ENCODE assay signal across 2 cellular contexts in the genomic region with DNA sequence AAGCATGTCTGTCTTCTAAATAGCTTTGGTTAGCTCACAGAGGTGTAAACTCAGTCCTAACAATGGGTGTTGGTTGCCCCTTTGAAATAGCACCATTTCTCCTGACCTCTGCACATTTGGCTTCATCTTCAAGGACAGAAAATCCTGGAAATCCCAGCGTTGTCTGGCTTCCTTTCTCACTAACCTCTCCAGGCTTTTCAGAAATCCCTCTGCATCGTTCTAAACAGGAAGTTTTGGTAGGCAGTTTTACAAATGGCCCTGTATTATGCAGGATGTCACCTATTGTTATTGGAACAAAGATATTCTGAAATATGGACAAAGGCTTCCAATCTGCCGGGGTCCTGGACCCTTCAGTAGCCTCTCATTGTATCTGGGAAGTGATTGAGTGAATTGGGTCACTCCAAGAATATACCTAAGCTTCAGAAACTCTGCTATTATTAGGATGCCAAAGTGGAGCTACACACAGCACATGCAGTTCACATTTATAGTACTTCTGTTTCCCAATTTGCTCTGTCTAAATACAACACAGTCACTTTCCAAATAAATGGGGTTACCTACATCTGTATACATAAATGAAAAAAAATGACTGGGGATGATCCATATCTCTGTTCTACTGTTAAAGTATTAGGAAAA.
TF ChIP-seq lines count a peak whose summit lies in the region.

No MANE protein-coding gene starts in this region.

TF ChIP-seq in IMR-90, 13 proteins besides CTCF, POLR2A, EP300 and RAD21:
- no peak for TF ChIP-seq CEBPB (IDR thresholded peaks at IDR 0.05; ENCODE audit: low read depth, low read length)
- TF ChIP-seq NFE2L2 (IDR thresholded peaks at IDR 0.05; ENCODE audit: low read depth, low read length): no peak
- TF ChIP-seq MAFK (IDR thresholded peaks at IDR 0.05; ENCODE audit: low read depth, low read length): no peak
- TF ChIP-seq, protein P1, sequence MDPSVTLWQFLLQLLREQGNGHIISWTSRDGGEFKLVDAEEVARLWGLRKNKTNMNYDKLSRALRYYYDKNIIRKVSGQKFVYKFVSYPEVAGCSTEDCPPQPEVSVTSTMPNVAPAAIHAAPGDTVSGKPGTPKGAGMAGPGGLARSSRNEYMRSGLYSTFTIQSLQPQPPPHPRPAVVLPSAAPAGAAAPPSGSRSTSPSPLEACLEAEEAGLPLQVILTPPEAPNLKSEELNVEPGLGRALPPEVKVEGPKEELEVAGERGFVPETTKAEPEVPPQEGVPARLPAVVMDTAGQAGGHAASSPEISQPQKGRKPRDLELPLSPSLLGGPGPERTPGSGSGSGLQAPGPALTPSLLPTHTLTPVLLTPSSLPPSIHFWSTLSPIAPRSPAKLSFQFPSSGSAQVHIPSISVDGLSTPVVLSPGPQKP (IDR thresholded peaks at IDR 0.05; ENCODE audit: borderline replicate concordance, low read depth, low read length): no peak
- TF ChIP-seq RFX5 (IDR thresholded peaks at IDR 0.05; ENCODE audit: low read depth, low read length): no peak
- no peak for TF ChIP-seq MXI1 (IDR thresholded peaks at IDR 0.05; ENCODE audit: borderline replicate concordance, low read depth, low read length)

TF ChIP-seq in endothelial cell of umbilical vein, 7 proteins besides CTCF, POLR2A, EP300 and RAD21:
- TF ChIP-seq MYC (IDR thresholded peaks at IDR 0.05; ENCODE audit: low read depth, low read length): no peak
- TF ChIP-seq FOS (IDR thresholded peaks at IDR 0.05; ENCODE audit: borderline replicate concordance, insufficient read depth, low read length): no peak
- TF ChIP-seq EZH2 (IDR thresholded peaks at IDR 0.05; ENCODE audit: borderline replicate concordance, low read depth, low read length, severe bottlenecking): no peak
- no peak for TF ChIP-seq MAX (IDR thresholded peaks at IDR 0.05; ENCODE audit: insufficient read depth, insufficient read length)
- TF ChIP-seq JUN (IDR thresholded peaks at IDR 0.05; ENCODE audit: borderline replicate concordance, insufficient read depth, insufficient read length, low read depth): no peak
- TF ChIP-seq POLR2AphosphoS5 (IDR thresholded peaks at IDR 0.05; ENCODE audit: insufficient read depth, low read depth, low read length): no peak
- TF ChIP-seq GATA2 (IDR thresholded peaks at IDR 0.05; ENCODE audit: insufficient read depth, insufficient read length, low read depth, low read length): no peak
